In the genomic region with DNA sequence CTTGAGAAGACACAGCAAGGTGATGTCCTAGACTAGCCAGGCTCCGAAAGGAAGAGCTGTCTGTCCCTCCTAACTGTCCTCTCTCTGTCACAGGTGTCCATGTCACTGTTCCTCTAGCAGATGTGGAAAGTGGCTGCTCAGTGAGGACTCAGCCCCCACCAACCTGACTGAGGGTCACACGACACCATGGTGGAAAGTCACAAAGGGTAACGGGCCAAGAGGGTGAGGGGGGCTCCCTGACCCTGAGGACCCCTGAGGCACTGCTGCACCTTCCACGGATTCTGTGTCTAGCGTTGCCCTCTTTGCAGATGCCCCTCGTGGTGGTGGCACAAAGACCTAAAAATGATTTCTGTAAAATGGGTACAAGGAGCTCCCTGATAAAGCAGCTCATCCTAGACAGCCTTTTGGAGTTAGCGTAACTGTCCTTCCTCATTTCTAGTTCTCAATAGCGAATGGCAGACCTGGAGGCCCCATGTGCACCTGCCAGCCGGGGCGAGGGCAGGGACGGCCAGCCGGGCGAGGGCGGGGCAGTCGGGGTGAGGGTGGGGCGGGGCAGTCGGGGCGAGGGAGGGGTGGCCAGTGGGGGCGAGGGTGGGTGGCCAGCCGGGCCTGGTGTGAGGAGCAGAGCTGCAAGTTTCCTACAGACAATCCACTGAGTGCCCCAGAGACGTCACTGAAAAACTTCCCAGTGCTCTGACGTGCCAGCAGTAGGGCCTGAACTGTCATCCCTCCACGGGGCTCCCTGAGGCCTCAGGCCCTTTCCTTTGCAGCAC, we compare ENCODE assay signal across 18 cellular contexts. TPM values are rescaled to one million over a fixed set of nuclear protein-coding genes. Genes with fewer than 3 reads are reported as not detected.
A peak's percentile ranks its signal among the peaks of the same experiment; 100 is the strongest.
DNase-seq lines count a peak whose midpoint lies in the region; ATAC-seq and TF ChIP-seq lines count a peak whose summit lies in the region.
"Had no signal": no experiment of that assay in that cellular context is flagged by ENCODE, and none has a peak within 500 bp of the region (broad histone marks: within the 10 kb centered on the region; RNA-seq: fewer than 3 reads in every experiment).

No MANE protein-coding gene starts in this region.

- peaks cover 44% of the 10 kb centered on the region for H3K36me3 Mint-ChIP-seq in activated CD4-positive, alpha-beta T cell treated with anti-CD3 and anti-CD28 coated beads, Interleukin-2, amount 10 ng/mL, durations not matched to agents 7 days and 5 days (ENCODE audit: low read depth)

- H3K79me2 ChIP-seq in DND-41 (ENCODE audit: insufficient read depth, low read length) = no peaks in the 10 kb centered on the region
- peaks cover 5% of the 10 kb centered on the region for H3K79me2 ChIP-seq in osteoblast (ENCODE audit: insufficient read depth, low read length)

- POLR2A ChIA-PET in activated CD4-positive, alpha-beta T cell treated with anti-CD3 and anti-CD28 coated beads, Interleukin-2, amount 10 ng/mL, durations not matched to agents 7 days and 5 days (lab: Charles Lee) = no interaction called here

- no peaks in the 10 kb centered on the region for H3K27me3 Mint-ChIP-seq in activated CD4-positive, alpha-beta T cell treated with anti-CD3 and anti-CD28 coated beads, Interleukin-2, amount 10 ng/mL, durations not matched to agents 7 days and 5 days
- H3K27me3 Mint-ChIP-seq: activated T-helper 17 cell treated with anti-CD3 and anti-CD28 coated beads, Interleukin-2, amount 50 U/mL, for 72 hours had no signal

- H3K4me3 Mint-ChIP-seq in activated CD4-positive, alpha-beta T cell treated with anti-CD3 and anti-CD28 coated beads, Interleukin-2, amount 10 ng/mL, durations not matched to agents 7 days and 5 days = no peak overlapping the region
- H3K4me3 Mint-ChIP-seq: activated naive CD8-positive, alpha-beta T cell treated with anti-CD3 and anti-CD28 coated beads, Interleukin-2, amount 10 ng/mL, durations not matched to agents 7 days and 5 days; activated T-helper 17 cell treated with anti-CD3 and anti-CD28 coated beads, Interleukin-2, amount 50 U/mL, for 72 hours had no signal

- H3K9ac ChIP-seq in DND-41 (ENCODE audit: low read depth, low read length) (no peak overlapping the region), colonic mucosa (ENCODE audit: low read depth in 2 of 2, low read length in 2 of 2) (no peak overlapping the region)

- ATAC-seq in DND-41 (ENCODE audit: insufficient read depth, low read depth) = no peak
- ATAC-seq: activated T-helper 17 cell treated with anti-CD3 and anti-CD28 coated beads, Interleukin-2, amount 50 U/mL, for 72 hours; lower lobe of right lung had no signal

- H3K4me1 Mint-ChIP-seq in activated CD4-positive, alpha-beta T cell treated with anti-CD3 and anti-CD28 coated beads, Interleukin-2, amount 10 ng/mL, durations not matched to agents 7 days and 5 days = peaks cover 26% of the 10 kb centered on the region

- peaks cover 23% of the 10 kb centered on the region for H3K4me1 ChIP-seq in DND-41 (ENCODE audit: insufficient read depth, low read length)
- H3K4me1 ChIP-seq in colonic mucosa = no peaks in the 10 kb centered on the region
- H3K4me1 ChIP-seq in osteoblast (ENCODE audit: insufficient read depth, low read length) = no peaks in the 10 kb centered on the region
- H3K4me1 ChIP-seq: lower lobe of right lung, right atrium auricular region had no signal

- H3K4me3 ChIP-seq in DND-41 (ENCODE audit: low read depth in 1 of 2, low read length in 2 of 2) (no peak overlapping the region), colonic mucosa (no peak overlapping the region), osteoblast (ENCODE audit: insufficient read depth, low read length) (no peak overlapping the region)
- H3K4me3 ChIP-seq: lower lobe of right lung, right atrium auricular region had no signal

- peaks cover 6% of the 10 kb centered on the region for H3K9me3 Mint-ChIP-seq in activated CD4-positive, alpha-beta T cell treated with anti-CD3 and anti-CD28 coated beads, Interleukin-2, amount 10 ng/mL, durations not matched to agents 7 days and 5 days
- H3K9me3 Mint-ChIP-seq: activated naive CD8-positive, alpha-beta T cell treated with anti-CD3 and anti-CD28 coated beads, Interleukin-2, amount 10 ng/mL, durations not matched to agents 7 days and 5 days; activated T-helper 17 cell treated with anti-CD3 and anti-CD28 coated beads, Interleukin-2, amount 50 U/mL, for 72 hours had no signal

- no peaks in the 10 kb centered on the region for H3K9me3 ChIP-seq in DND-41 (ENCODE audit: insufficient read depth, low read length, severe bottlenecking)
- no peaks in the 10 kb centered on the region for H3K9me3 ChIP-seq in colonic mucosa
- H3K9me3 ChIP-seq in osteoblast (ENCODE audit: low read depth, low read length) = no peaks in the 10 kb centered on the region
- H3K9me3 ChIP-seq: lower lobe of right lung, right atrium auricular region had no signal

- H3K27ac ChIP-seq in DND-41 (ENCODE audit: low read length) (no peak overlapping the region), colonic mucosa (no peak overlapping the region), osteoblast (ENCODE audit: low read depth, low read length) (no peak overlapping the region)
- H3K27ac ChIP-seq: HL-60, lower lobe of right lung, right atrium auricular region had no signal

- TF ChIP-seq CTCF in DND-41 (IDR thresholded peaks at IDR 0.05; ENCODE audit: borderline replicate concordance, extremely low read depth, low read length, poor library complexity, severe bottlenecking) (no peak), colonic mucosa (IDR thresholded peaks at IDR 0.05) (no peak), osteoblast (IDR thresholded peaks at IDR 0.05; ENCODE audit: extremely low read depth, low read depth, low read length) (no peak)

- H3K27me3 ChIP-seq in DND-41 (ENCODE audit: insufficient read depth, low read length, poor library complexity) (no peaks in the 10 kb centered on the region), colonic mucosa (no peaks in the 10 kb centered on the region), osteoblast (ENCODE audit: insufficient read depth, low read length) (peaks cover 8% of the 10 kb centered on the region)
- H3K27me3 ChIP-seq: right atrium auricular region had no signal

- H3K36me3 ChIP-seq in DND-41 (ENCODE audit: insufficient read depth, low read length) (peaks cover 39% of the 10 kb centered on the region), colonic mucosa (no peaks in the 10 kb centered on the region), osteoblast (ENCODE audit: insufficient read depth, low read length) (peaks cover 43% of the 10 kb centered on the region)

- no peak for DNase-seq in activated CD4-positive, alpha-beta T cell treated with anti-CD3 and anti-CD28 coated beads, Interleukin-2, amount 10 ng/mL, durations not matched to agents 7 days and 5 days
- DNase-seq in activated CD4-positive, alpha-beta T cell treated with anti-CD3 and anti-CD28 coated beads for 48 hours = no peak
- DNase-seq in DND-41 (peak; percentile 0), colonic mucosa (peak; percentile 9), osteoblast (ENCODE audit: insufficient read length, low spot score, missing footprints) (peak; percentile 75), NCI-H1092 (lab: John Stamatoyannopoulos, UW) (no peak), NCI-H524 (lab: John Stamatoyannopoulos, UW) (no peak), GM03348 (ENCODE audit: low spot score) (no peak)
- DNase-seq: activated CD4-positive, alpha-beta T cell treated with anti-CD3 and anti-CD28 coated beads, Interleukin-2, amount 50 U/mL, for 48 hours; lower lobe of right lung; MM.1S; NCI-H1694; occipital lobe; SHP77 treated with DMSO at 0.1 percent for 48 hours had no signal

- H2AFZ ChIP-seq in DND-41 (ENCODE audit: low read depth, low read length) = no peak overlapping the region
- H2AFZ ChIP-seq in osteoblast (ENCODE audit: low read length) = no peak overlapping the region

- no peak overlapping the region for H3K4me2 ChIP-seq in DND-41 (ENCODE audit: insufficient read depth, low read length)
- no peak overlapping the region for H3K4me2 ChIP-seq in osteoblast (ENCODE audit: insufficient read depth, low read length)

- intact Hi-C loops in colonic mucosa (cut with DNase I) = no loop called here

- peak overlapping the region; percentile 25 for H3K27ac Mint-ChIP-seq in activated CD4-positive, alpha-beta T cell treated with anti-CD3 and anti-CD28 coated beads, Interleukin-2, amount 10 ng/mL, durations not matched to agents 7 days and 5 days
- H3K27ac Mint-ChIP-seq: activated naive CD8-positive, alpha-beta T cell treated with anti-CD3 and anti-CD28 coated beads, Interleukin-2, amount 10 ng/mL, durations not matched to agents 7 days and 5 days; activated T-helper 17 cell treated with anti-CD3 and anti-CD28 coated beads, Interleukin-2, amount 50 U/mL, for 72 hours had no signal

- CTCF ChIA-PET in activated CD4-positive, alpha-beta T cell treated with anti-CD3 and anti-CD28 coated beads, Interleukin-2, amount 10 ng/mL, durations not matched to agents 7 days and 5 days (lab: Charles Lee) = no interaction called here

- H4K20me1 ChIP-seq in DND-41 (ENCODE audit: insufficient read depth, low read length) = peaks cover 10% of the 10 kb centered on the region; the same call in 1 of the 2 replicates
- peaks cover 29% of the 10 kb centered on the region for H4K20me1 ChIP-seq in osteoblast (ENCODE audit: insufficient read depth, low read length)

RNA-seq across cellular contexts. Expression of a gene that starts 23.4 kb away (rescaled TPM):
- 10 to 100 TPM; 19.0 to 19.6 TPM for total RNA-seq in activated CD4-positive, alpha-beta T cell treated with anti-CD3 and anti-CD28 coated beads, Interleukin-2, amount 10 ng/mL, durations not matched to agents 7 days and 5 days
- total RNA-seq in colonic mucosa = 10 to 100 TPM; 23.8 to 31.6 TPM
- total RNA-seq in osteoblast = 35.8 and 39.2 TPM in 2 replicates

Comparison
In these comparisons a context has a peak if more than half of its experiments do, and no peak if none do; other contexts are left out.
1. DNase-seq: peak in DND-41 (single experiment), colonic mucosa (single experiment) and osteoblast (single experiment); none in activated CD4-positive, alpha-beta T cell treated with anti-CD3 and anti-CD28 coated beads, Interleukin-2, amount 10 ng/mL, durations not matched to agents 7 days and 5 days (single experiment), activated CD4-positive, alpha-beta T cell treated with anti-CD3 and anti-CD28 coated beads for 48 hours (single experiment), NCI-H1092 (single experiment), NCI-H524 (0 of 2) and GM03348 (single experiment).